ENCODE assay signal across 12 cellular contexts in the genomic region with DNA sequence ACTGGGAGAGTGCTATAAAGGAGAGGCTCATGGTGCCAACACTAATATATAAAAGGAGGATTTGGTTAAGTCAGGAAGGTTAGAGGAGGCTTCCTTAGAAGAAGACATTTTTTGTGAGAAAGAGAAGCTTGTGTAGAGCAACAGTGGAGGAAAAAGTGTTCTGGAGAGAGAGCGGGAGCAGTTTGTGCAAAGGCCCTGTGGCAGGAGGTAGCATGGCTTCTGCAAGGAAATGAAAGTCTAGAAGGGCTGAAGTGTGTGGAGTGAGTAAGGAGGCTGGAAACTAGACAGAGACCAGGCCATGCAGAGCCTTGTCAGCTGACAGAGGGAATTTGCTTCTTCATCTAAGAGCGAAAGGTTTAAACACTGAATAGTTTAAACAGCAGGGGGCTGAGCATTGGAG.
DNase-seq lines count a peak whose midpoint lies in the region; ATAC-seq and TF ChIP-seq lines count a peak whose summit lies in the region.
"Had no signal": no experiment of that assay in that cellular context is flagged by ENCODE, and none has a peak within 500 bp of the region (broad histone marks: within the 10 kb centered on the region; RNA-seq: fewer than 3 reads in every experiment).

No MANE protein-coding gene starts in this region.

- ATAC-seq in GM19351 (IDR thresholded peaks at IDR 0.05; ENCODE audit: unreplicated experiment) (no peak), HG02981 (IDR thresholded peaks at IDR 0.05; ENCODE audit: unreplicated experiment) (no peak)
- ATAC-seq: CD8-positive, alpha-beta T cell had no signal

- no peak for TF ChIP-seq CTCF in HEK293 (tag by site-specific recombination; IDR thresholded peaks at IDR 0.05)
- TF ChIP-seq CTCF in brain (conservative IDR thresholded peaks at IDR 0.05): no peak
- no peak for TF ChIP-seq CTCF in glutamatergic neuron (IDR thresholded peaks at IDR 0.05; ENCODE audit: partially characterized antibody, unreplicated experiment)

- H3K36me3 ChIP-seq in HEK293 (ENCODE audit: control insufficient read depth in 2 of 2, insufficient read depth in 1 of 2, low read length in 2 of 2): no peaks in the 10 kb centered on the region
- H3K36me3 ChIP-seq: BLaER1 treated with 17β-estradiol and CSF1 and Interleukin-3, amounts not matched to agents 10 nM and 100 nM; HAP-1 had no signal

- intact Hi-C loops in posterior vena cava (cut with DNase I): no loop called here

- H3K4me1 ChIP-seq in HEK293 (ENCODE audit: control insufficient read depth, insufficient read depth, low read length): 0 out of 2 replicates have a peak, but pooled peaks cover 5% of the 10 kb centered on the region
- H3K4me1 ChIP-seq: HAP-1 had no signal

- CTCF ChIA-PET in HEK293 (lab: Yijun Ruan, JAX): interaction anchor here (0.6 kb wide), 1 partner anchor 11 kb away, joined by 5 read pairs; no protein-coding TSS in a partner anchor

- POLR2A ChIA-PET in HEK293 (lab: Yijun Ruan, JAX): no interaction called here

- H3K4me1 Mint-ChIP-seq in brain (peaks cover 77% of the 10 kb centered on the region), glutamatergic neuron (ENCODE audit: low read depth, unreplicated experiment) (peaks cover 36% of the 10 kb centered on the region)

- no peaks in the 10 kb centered on the region for H3K9me3 Mint-ChIP-seq in brain
- H3K9me3 Mint-ChIP-seq in glutamatergic neuron (ENCODE audit: unreplicated experiment): peaks cover 5% of the 10 kb centered on the region
- H3K9me3 Mint-ChIP-seq: CD8-positive, alpha-beta T cell had no signal

- peak overlapping the region; percentile 5 to 99 (median 83) for H3K27ac Mint-ChIP-seq in brain
- H3K27ac Mint-ChIP-seq in glutamatergic neuron (ENCODE audit: unreplicated experiment): peak overlapping the region; percentile 5
- H3K27ac Mint-ChIP-seq: CD8-positive, alpha-beta T cell had no signal

- no peak overlapping the region for H3K27ac ChIP-seq in HEK293 (ENCODE audit: extremely low read depth, low read depth, low read length)
- H3K27ac ChIP-seq: BLaER1 treated with 17β-estradiol and CSF1 and Interleukin-3, amounts not matched to agents 10 nM and 100 nM; GM23248 had no signal

- H3K36me3 Mint-ChIP-seq in brain: no peaks in the 10 kb centered on the region
- H3K36me3 Mint-ChIP-seq in glutamatergic neuron (ENCODE audit: unreplicated experiment): no peaks in the 10 kb centered on the region
- H3K36me3 Mint-ChIP-seq: CD8-positive, alpha-beta T cell had no signal

- DNase-seq in glutamatergic neuron: no peak
- peak; percentile 6 for DNase-seq in posterior vena cava (ENCODE audit: low spot score)
- no peak for DNase-seq in Kasumi-1 (lab: John Stamatoyannopoulos, UW)
- DNase-seq: CD8-positive, alpha-beta T cell; GF-D8 had no signal

- no peaks in the 10 kb centered on the region for H3K9me3 ChIP-seq in HEK293 (ENCODE audit: control insufficient read depth, insufficient read depth, low read depth, low read length)
- H3K9me3 ChIP-seq: BLaER1 treated with 17β-estradiol and CSF1 and Interleukin-3, amounts not matched to agents 10 nM and 100 nM; HAP-1 had no signal

- H3K4me3 ChIP-seq in HEK293 (ENCODE audit: low read depth, low read length): no peak overlapping the region
- H3K4me3 ChIP-seq: BLaER1 treated with 17β-estradiol and CSF1 and Interleukin-3, amounts not matched to agents 10 nM and 100 nM; GM23248; HAP-1 had no signal

- no peak overlapping the region for H3K4me3 Mint-ChIP-seq in brain
- H3K4me3 Mint-ChIP-seq in glutamatergic neuron (ENCODE audit: unreplicated experiment): peak overlapping the region; percentile 13
- H3K4me3 Mint-ChIP-seq: CD8-positive, alpha-beta T cell had no signal

- peaks cover 10% of the 10 kb centered on the region for H3K27me3 Mint-ChIP-seq in brain
- H3K27me3 Mint-ChIP-seq in glutamatergic neuron (ENCODE audit: unreplicated experiment): peaks cover 3% of the 10 kb centered on the region

TF ChIP-seq in HEK293, 187 proteins besides CTCF, POLR2A, EP300 and RAD21:
- no peak for TF ChIP-seq ZNF221 (tag by site-specific recombination; IDR thresholded peaks at IDR 0.05; ENCODE audit: borderline replicate concordance)
- TF ChIP-seq ZNF623 (tag by site-specific recombination; IDR thresholded peaks at IDR 0.05): peak; percentile 96
- 0 out of 2 replicates have a peak, but pooled peaks have one; percentile 13 for TF ChIP-seq PRDM1 (tag by site-specific recombination; IDR thresholded peaks at IDR 0.05)
